Comparison of ENCODE assay signal across 28 cellular contexts in the genomic region with DNA sequence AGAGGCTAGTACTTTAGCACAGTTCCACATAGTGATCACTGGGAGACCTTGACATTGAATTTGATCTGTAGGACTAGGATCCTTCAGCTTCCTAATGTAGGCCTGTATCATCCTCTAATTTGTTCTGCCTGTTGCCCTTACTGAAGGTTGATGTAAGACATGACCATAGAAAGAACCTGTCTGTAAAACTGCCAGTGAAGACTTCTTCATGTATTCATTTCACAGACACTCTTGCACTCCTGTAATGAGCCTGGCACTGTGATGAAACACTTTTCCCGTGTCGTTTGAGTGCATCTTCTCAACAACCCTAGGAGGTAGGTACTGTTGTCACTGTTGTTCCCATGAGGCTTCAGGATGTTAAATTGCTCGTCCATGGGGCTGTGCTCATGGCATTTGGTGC. TPM values are rescaled to one million over a fixed set of nuclear protein-coding genes. Genes with fewer than 3 reads are reported as not detected.
A peak's percentile ranks its signal among the peaks of the same experiment; 100 is the strongest.
DNase-seq lines count a peak whose midpoint lies in the region; ATAC-seq, FAIRE-seq and TF ChIP-seq lines count a peak whose summit lies in the region.
"Had no signal": no experiment of that assay in that cellular context is flagged by ENCODE, and none has a peak within 500 bp of the region (broad histone marks: within the 10 kb centered on the region; RNA-seq: fewer than 3 reads in every experiment).

No MANE protein-coding gene starts in this region.

- FAIRE-seq in keratinocyte (lab: Jason Lieb, UNC), result no peak

- no peak for DNase-seq in activated naive CD4-positive, alpha-beta T cell treated with anti-CD3 and anti-CD28 coated beads, Interleukin-2, amount 50 U/mL, for 16 hours
- no peak for DNase-seq in T-helper 17 cell
- DNase-seq in keratinocyte (ENCODE audit: low read depth, low spot score), result no peak
- no peak for DNase-seq in COR-L47 (lab: John Stamatoyannopoulos, UW)
- no peak for DNase-seq in stimulated activated CD4-positive, alpha-beta T cell treated with anti-CD3 and anti-CD28 coated beads, Interleukin-1b, Interleukin-23, amount 100 ng/mL, for 48 hours
- DNase-seq: activated CD4-positive, alpha-beta T cell treated with anti-CD3 and anti-CD28 coated beads, Interleukin-2, amount 10 ng/mL, durations not matched to agents 24 days and 14 days; activated naive CD8-positive, alpha-beta T cell treated with anti-CD3 and anti-CD28 coated beads, Interleukin-2, amount 10 ng/mL, durations not matched to agents 7 days and 5 days; colonic mucosa; effector CD8-positive, alpha-beta T cell; left colon; NCI-H1092; NCI-H1694; NCI-H2171; NCI-H82; Peyer's patch; SHP77; stimulated activated CD4-positive, alpha-beta T cell treated with anti-CD3 and anti-CD28 coated beads, Interleukin-2, amount 100 ng/mL, for 24 hours; T-helper 9 cell; WERI-Rb-1 had no signal

- H3K4me3 Mint-ChIP-seq in activated naive CD4-positive, alpha-beta T cell treated with anti-CD3 and anti-CD28 coated beads, Interleukin-2, amount 50 U/mL, for 24 hours, result no peak overlapping the region
- H3K4me3 Mint-ChIP-seq in T-helper 17 cell, result no peak overlapping the region
- H3K4me3 Mint-ChIP-seq in stimulated activated memory B cell treated with anti-CD40 and anti-IgM and Interleukin-4, amounts not matched to agents 10 μg/mL and 1 μg/mL and 100 μg/mL, for 72 hours, result no peak overlapping the region
- H3K4me3 Mint-ChIP-seq: activated CD4-positive, alpha-beta T cell treated with anti-CD3 and anti-CD28 coated beads, Interleukin-2, amount 10 ng/mL, durations not matched to agents 24 days and 14 days; activated naive CD8-positive, alpha-beta T cell treated with anti-CD3 and anti-CD28 coated beads, Interleukin-2, amount 10 ng/mL, durations not matched to agents 7 days and 5 days; IgD-negative memory B cell; memory B cell had no signal

- no peak for ATAC-seq in T-helper 17 cell
- ATAC-seq in stimulated activated memory B cell treated with anti-CD40 and anti-IgM and Interleukin-4, amounts not matched to agents 10 μg/mL and 1 μg/mL and 100 μg/mL, for 72 hours, result no peak
- ATAC-seq: gastroesophageal sphincter, left colon had no signal

- peaks cover 0 to 5% of the 10 kb centered on the region in 2 experiments for H3K36me3 ChIP-seq in keratinocyte (ENCODE audit: control insufficient read depth in 2 of 2, extremely low read depth in 1 of 2, insufficient read depth in 2 of 2, low read length in 2 of 2)
- H3K36me3 ChIP-seq: colonic mucosa, gastroesophageal sphincter, Peyer's patch, right atrium auricular region had no signal

- no peaks in the 10 kb centered on the region for H4K20me1 ChIP-seq in keratinocyte (ENCODE audit: control insufficient read depth, extremely low read depth, insufficient read depth, low read length)

- H3K27ac ChIP-seq in keratinocyte (ENCODE audit: control insufficient read depth, insufficient read depth, low read length), result no peak overlapping the region
- H3K27ac ChIP-seq: BLaER1 treated with 17β-estradiol and CSF1 and Interleukin-3, amounts not matched to agents 10 nM and 100 nM; colonic mucosa; Peyer's patch; right atrium auricular region; tibial nerve; WERI-Rb-1 had no signal

- H3K4me3 ChIP-seq in keratinocyte (ENCODE audit: control insufficient read depth in 2 of 3, extremely low read depth in 1 of 3, insufficient read depth in 2 of 3, low read depth in 1 of 3, low read length in 3 of 3), result no peak overlapping the region
- H3K4me3 ChIP-seq: ascending aorta; BLaER1 treated with 17β-estradiol and CSF1 and Interleukin-3, amounts not matched to agents 10 nM and 100 nM; colonic mucosa; gastroesophageal sphincter; Peyer's patch; right atrium auricular region; tibial nerve had no signal

- peaks cover 22% of the 10 kb centered on the region for H3K4me1 ChIP-seq in keratinocyte (ENCODE audit: control insufficient read depth, extremely low read depth, insufficient read depth, low read length)

- H3K9me1 ChIP-seq in keratinocyte (ENCODE audit: control insufficient read depth, extremely low read depth, insufficient read depth, low read length), result peaks cover 2% of the 10 kb centered on the region

- H3K27me3 Mint-ChIP-seq in activated naive CD4-positive, alpha-beta T cell treated with anti-CD3 and anti-CD28 coated beads, Interleukin-2, amount 50 U/mL, for 24 hours, result no peaks in the 10 kb centered on the region
- H3K27me3 Mint-ChIP-seq in T-helper 17 cell, result no peaks in the 10 kb centered on the region
- H3K27me3 Mint-ChIP-seq in stimulated activated memory B cell treated with anti-CD40 and anti-IgM and Interleukin-4, amounts not matched to agents 10 μg/mL and 1 μg/mL and 100 μg/mL, for 72 hours, result no peaks in the 10 kb centered on the region
- H3K27me3 Mint-ChIP-seq: activated CD4-positive, alpha-beta T cell treated with anti-CD3 and anti-CD28 coated beads, Interleukin-2, amount 10 ng/mL, durations not matched to agents 24 days and 14 days; activated naive CD8-positive, alpha-beta T cell treated with anti-CD3 and anti-CD28 coated beads, Interleukin-2, amount 10 ng/mL, durations not matched to agents 7 days and 5 days; memory B cell had no signal

- H3K4me2 ChIP-seq in keratinocyte (ENCODE audit: control insufficient read depth, extremely low read depth, insufficient read depth, low read depth, low read length), result peak overlapping the region; percentile 40

- no peaks in the 10 kb centered on the region for H3K27me3 ChIP-seq in keratinocyte (ENCODE audit: control insufficient read depth, extremely low read depth, insufficient read depth, low read length)
- H3K27me3 ChIP-seq: ascending aorta, colonic mucosa, gastroesophageal sphincter, Peyer's patch, right atrium auricular region, tibial nerve had no signal

- no peaks in the 10 kb centered on the region for H3K9me3 ChIP-seq in T-helper 17 cell (ENCODE audit: control insufficient read depth, low read length, poor library complexity, severe bottlenecking)
- no peaks in the 10 kb centered on the region for H3K9me3 ChIP-seq in keratinocyte (ENCODE audit: control insufficient read depth, low read depth, low read length)
- H3K9me3 ChIP-seq: ascending aorta; BLaER1 treated with 17β-estradiol and CSF1 and Interleukin-3, amounts not matched to agents 10 nM and 100 nM; colonic mucosa; gastroesophageal sphincter; Peyer's patch; right atrium auricular region; tibial nerve had no signal

- no peak overlapping the region for H3K9ac ChIP-seq in keratinocyte (ENCODE audit: control insufficient read depth, extremely low read depth, insufficient read depth, low read length)
- H3K9ac ChIP-seq: BLaER1 treated with 17β-estradiol and CSF1 and Interleukin-3, amounts not matched to agents 10 nM and 100 nM had no signal

- TF ChIP-seq CTCF in keratinocyte (optimal IDR thresholded peaks at IDR 0.05 in 1 of 3, IDR thresholded peaks at IDR 0.05 in 1 of 3, conservative IDR thresholded peaks at IDR 0.05 in 1 of 3; ENCODE audit: extremely low read depth in 1 of 3, insufficient read depth in 2 of 3, low read length in 3 of 3), result no peak

- dilution Hi-C loops in keratinocyte (cut with MboI; ENCODE audit: extremely low pct_ligation_motif_present, low sequenced_read_pairs), result no loop called here

- H3K79me2 ChIP-seq in keratinocyte (ENCODE audit: control insufficient read depth, insufficient read depth, low read length), result peaks cover 38% of the 10 kb centered on the region

- H2AFZ ChIP-seq in keratinocyte (ENCODE audit: control insufficient read depth, low read length), result no peak overlapping the region

- H3K4me1 Mint-ChIP-seq in activated naive CD4-positive, alpha-beta T cell treated with anti-CD3 and anti-CD28 coated beads, Interleukin-2, amount 50 U/mL, for 24 hours, result peaks cover 55% of the 10 kb centered on the region
- H3K4me1 Mint-ChIP-seq in T-helper 17 cell, result peaks cover 30% of the 10 kb centered on the region
- peaks cover 36% of the 10 kb centered on the region for H3K4me1 Mint-ChIP-seq in stimulated activated memory B cell treated with anti-CD40 and anti-IgM and Interleukin-4, amounts not matched to agents 10 μg/mL and 1 μg/mL and 100 μg/mL, for 72 hours

- peak overlapping the region; percentile 30 for H3K27ac Mint-ChIP-seq in activated naive CD4-positive, alpha-beta T cell treated with anti-CD3 and anti-CD28 coated beads, Interleukin-2, amount 50 U/mL, for 24 hours
- H3K27ac Mint-ChIP-seq in T-helper 17 cell, result peak overlapping the region; percentile 19
- H3K27ac Mint-ChIP-seq in stimulated activated memory B cell treated with anti-CD40 and anti-IgM and Interleukin-4, amounts not matched to agents 10 μg/mL and 1 μg/mL and 100 μg/mL, for 72 hours, result no peak overlapping the region
- H3K27ac Mint-ChIP-seq: activated naive CD8-positive, alpha-beta T cell treated with anti-CD3 and anti-CD28 coated beads, Interleukin-2, amount 10 ng/mL, durations not matched to agents 7 days and 5 days; IgD-negative memory B cell; memory B cell had no signal

- peaks cover 7% of the 10 kb centered on the region for H3K36me3 Mint-ChIP-seq in activated naive CD4-positive, alpha-beta T cell treated with anti-CD3 and anti-CD28 coated beads, Interleukin-2, amount 50 U/mL, for 24 hours
- H3K36me3 Mint-ChIP-seq in T-helper 17 cell (ENCODE audit: low read depth), result peaks cover 3% of the 10 kb centered on the region
- peaks cover 17% of the 10 kb centered on the region for H3K36me3 Mint-ChIP-seq in stimulated activated memory B cell treated with anti-CD40 and anti-IgM and Interleukin-4, amounts not matched to agents 10 μg/mL and 1 μg/mL and 100 μg/mL, for 72 hours

- no peaks in the 10 kb centered on the region for H3K9me3 Mint-ChIP-seq in activated naive CD4-positive, alpha-beta T cell treated with anti-CD3 and anti-CD28 coated beads, Interleukin-2, amount 50 U/mL, for 24 hours
- no peaks in the 10 kb centered on the region for H3K9me3 Mint-ChIP-seq in stimulated activated memory B cell treated with anti-CD40 and anti-IgM and Interleukin-4, amounts not matched to agents 10 μg/mL and 1 μg/mL and 100 μg/mL, for 72 hours
- H3K9me3 Mint-ChIP-seq: activated CD4-positive, alpha-beta T cell treated with anti-CD3 and anti-CD28 coated beads, Interleukin-2, amount 10 ng/mL, durations not matched to agents 24 days and 14 days; activated naive CD8-positive, alpha-beta T cell treated with anti-CD3 and anti-CD28 coated beads, Interleukin-2, amount 10 ng/mL, durations not matched to agents 7 days and 5 days; IgD-negative memory B cell; memory B cell had no signal

RNA-seq across cellular contexts. Expression of gene RAB9A, which starts 14.7 kb away (rescaled TPM):
- total RNA-seq in T-helper 17 cell, result 10 to 100 TPM; 21.8 to 34.0 TPM
- polyA plus RNA-seq in keratinocyte, result 40.1 to 46.0 TPM (median 43.5 TPM) in 3 replicates
- 153 TPM for polyA plus RNA-seq in keratinocyte (2011; ENCODE audit: low read depth)
- polyA plus RNA-seq in keratinocyte (2011; cell fraction: cytosol; rRNA removed), result 36.0 and 56.2 TPM in 2 replicates
- polyA plus RNA-seq in keratinocyte (2011; cell fraction: nucleus; rRNA removed), result 27.5 and 33.1 TPM in 2 replicates
- polyA plus RNA-seq in keratinocyte (2012; ENCODE audit: low replicate concordance), result 28.1 and 86.0 TPM in 2 replicates
- 4.4 to 19.0 TPM (median 16.1 TPM) in 3 replicates for polyA minus RNA-seq in keratinocyte
- polyA minus RNA-seq in keratinocyte (2011; cell fraction: cytosol; rRNA and poly(A)+ RNA removed), result 23.4 TPM
- 10.7 and 15.8 TPM in 2 replicates for polyA minus RNA-seq in keratinocyte (2011; cell fraction: nucleus; rRNA and poly(A)+ RNA removed)

RNA-seq across cellular contexts. Expression of gene TRAPPC2, which starts 30.8 kb away (rescaled TPM):
- 10 to 100 TPM; 31.9 to 35.8 TPM for total RNA-seq in T-helper 17 cell
- polyA plus RNA-seq in keratinocyte, result 11.9 to 20.8 TPM (median 19.0 TPM) in 3 replicates
- polyA plus RNA-seq in keratinocyte (2011; ENCODE audit: low read depth), result 33.4 TPM
- 8.7 and 15.4 TPM in 2 replicates for polyA plus RNA-seq in keratinocyte (2011; cell fraction: cytosol; rRNA removed)
- 24.0 and 25.2 TPM in 2 replicates for polyA plus RNA-seq in keratinocyte (2011; cell fraction: nucleus; rRNA removed)
- 13.4 and 14.5 TPM in 2 replicates for polyA plus RNA-seq in keratinocyte (2012; ENCODE audit: low replicate concordance)
- polyA minus RNA-seq in keratinocyte, result 9.7 to 20.4 TPM (median 13.1 TPM) in 3 replicates
- 5.8 TPM for polyA minus RNA-seq in keratinocyte (2011; cell fraction: cytosol; rRNA and poly(A)+ RNA removed)
- polyA minus RNA-seq in keratinocyte (2011; cell fraction: nucleus; rRNA and poly(A)+ RNA removed), result 12.9 and 18.8 TPM in 2 replicates

RNA-seq across cellular contexts. Expression of gene OFD1, which starts 31.0 kb away (rescaled TPM):
- total RNA-seq in T-helper 17 cell, result 10 to 100 TPM; 54.7 to 72.1 TPM
- 10.6 to 18.3 TPM (median 17.0 TPM) in 3 replicates for polyA plus RNA-seq in keratinocyte
- polyA plus RNA-seq in keratinocyte (2011; ENCODE audit: low read depth), result 119 TPM
- polyA plus RNA-seq in keratinocyte (2011; cell fraction: cytosol; rRNA removed), result 6.4 and 8.5 TPM in 2 replicates
- polyA plus RNA-seq in keratinocyte (2011; cell fraction: nucleus; rRNA removed), result 40.9 and 52.9 TPM in 2 replicates
- polyA plus RNA-seq in keratinocyte (2012; ENCODE audit: low replicate concordance), result 10.6 and 27.9 TPM in 2 replicates
- polyA minus RNA-seq in keratinocyte, result 3.0 to 11.9 TPM (median 10.8 TPM) in 3 replicates
- 6.3 TPM for polyA minus RNA-seq in keratinocyte (2011; cell fraction: cytosol; rRNA and poly(A)+ RNA removed)
- 17.2 and 27.0 TPM in 2 replicates for polyA minus RNA-seq in keratinocyte (2011; cell fraction: nucleus; rRNA and poly(A)+ RNA removed)

RNA-seq across cellular contexts. Expression of gene TCEANC, which starts 50.6 kb away (rescaled TPM):
- total RNA-seq in T-helper 17 cell, result 1 to 10 TPM; 7.8 to 8.8 TPM
- 0.88 to 1.8 TPM (median 1.8 TPM) in 3 replicates for polyA plus RNA-seq in keratinocyte
- polyA plus RNA-seq in keratinocyte (2011; ENCODE audit: low read depth), result 1.2 TPM
- polyA plus RNA-seq in keratinocyte (2011; cell fraction: cytosol; rRNA removed), result 0.73 and 1.7 TPM in 2 replicates
- 1.9 and 2.6 TPM in 2 replicates for polyA plus RNA-seq in keratinocyte (2011; cell fraction: nucleus; rRNA removed)
- polyA plus RNA-seq in keratinocyte (2012; ENCODE audit: low replicate concordance), result 0.78 and 1.5 TPM in 2 replicates
- 0.93 to 2.5 TPM in 2 of 3 replicates, not detected in the other for polyA minus RNA-seq in keratinocyte
- polyA minus RNA-seq in keratinocyte (2011; cell fraction: cytosol; rRNA and poly(A)+ RNA removed), result 2.7 TPM
- 0.95 and 2.2 TPM in 2 replicates for polyA minus RNA-seq in keratinocyte (2011; cell fraction: nucleus; rRNA and poly(A)+ RNA removed)
